In the genomic region with DNA sequence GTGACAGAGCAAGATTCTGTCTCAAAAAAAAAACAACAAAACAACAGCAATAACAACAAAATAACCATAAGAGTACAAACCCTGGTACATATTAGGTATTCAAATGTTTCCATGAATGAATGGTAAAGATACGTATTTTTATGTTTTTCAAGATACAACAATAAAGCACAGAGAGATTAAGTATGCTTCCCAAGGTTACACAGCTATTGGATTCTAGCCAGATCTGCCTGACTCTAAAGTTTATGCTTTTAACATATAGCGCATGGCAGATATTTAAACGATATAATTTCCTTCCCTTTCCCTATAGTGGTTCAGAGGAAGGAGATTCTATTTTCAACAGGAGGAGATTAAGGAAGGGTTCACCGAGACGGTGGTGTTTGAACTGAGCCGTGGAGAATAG, we compare ENCODE assay signal across 1 cellular context.
TF ChIP-seq lines count a peak whose summit lies in the region.

No MANE protein-coding gene starts in this region.

TF ChIP-seq in A549, 52 proteins besides CTCF, POLR2A, EP300 and RAD21 (continued from another document):
- TF ChIP-seq, protein P1, sequence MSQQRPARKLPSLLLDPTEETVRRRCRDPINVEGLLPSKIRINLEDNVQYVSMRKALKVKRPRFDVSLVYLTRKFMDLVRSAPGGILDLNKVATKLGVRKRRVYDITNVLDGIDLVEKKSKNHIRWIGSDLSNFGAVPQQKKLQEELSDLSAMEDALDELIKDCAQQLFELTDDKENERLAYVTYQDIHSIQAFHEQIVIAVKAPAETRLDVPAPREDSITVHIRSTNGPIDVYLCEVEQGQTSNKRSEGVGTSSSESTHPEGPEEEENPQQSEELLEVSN (IDR thresholded peaks at IDR 0.05; ENCODE audit: borderline replicate concordance, low read depth): no peak
- TF ChIP-seq ZFP36 (IDR thresholded peaks at IDR 0.05; ENCODE audit: borderline replicate concordance, partially characterized antibody): no peak
